Comparison of ENCODE assay signal across 8 cellular contexts in genomic region chr7:7944619-7945282, GRCh38. TPM values are rescaled to one million over a fixed set of nuclear protein-coding genes. Genes with fewer than 3 reads are reported as not detected.
DNase-seq lines count a peak whose midpoint lies in the region; ATAC-seq, FAIRE-seq and TF ChIP-seq lines count a peak whose summit lies in the region.

No MANE protein-coding gene starts in this region.

- no peak overlapping the region for H2BK12ac ChIP-seq in trophoblast cell (ENCODE audit: low read length)

- H3K4me1 ChIP-seq in DND-41 (ENCODE audit: insufficient read depth, low read length) (peaks cover 72% of the 10 kb centered on the region), trophoblast cell (ENCODE audit: control insufficient read depth in 1 of 2, insufficient read depth in 2 of 2, low read length in 2 of 2) (no peaks in the 10 kb centered on the region)

- TF ChIP-seq CTCF in DND-41 (IDR thresholded peaks at IDR 0.05; ENCODE audit: borderline replicate concordance, extremely low read depth, low read length, poor library complexity, severe bottlenecking) = peak; percentile 30

- H3K4me3 ChIP-seq in DND-41 (ENCODE audit: low read depth in 1 of 2, low read length in 2 of 2) = peak overlapping the region; percentile 3 to 56; a peak in 3 of 4 replicates
- no peak overlapping the region for H3K4me3 ChIP-seq in trophoblast cell (ENCODE audit: low read depth, low read length)

- H3K79me2 ChIP-seq in DND-41 (ENCODE audit: insufficient read depth, low read length) (no peaks in the 10 kb centered on the region), trophoblast cell (ENCODE audit: control insufficient read depth, insufficient read depth, low read length, poor library complexity) (no peaks in the 10 kb centered on the region)

- no peaks in the 10 kb centered on the region for H3K36me3 ChIP-seq in DND-41 (ENCODE audit: insufficient read depth, low read length)
- no peaks in the 10 kb centered on the region for H3K36me3 ChIP-seq in trophoblast cell (ENCODE audit: control insufficient read depth in 1 of 2, insufficient read depth in 2 of 2, low read length in 2 of 2)

- H3K4ac ChIP-seq in trophoblast cell (ENCODE audit: low read depth, low read length) = no peak overlapping the region

- H4K8ac ChIP-seq in trophoblast cell (ENCODE audit: low read depth, low read length) = no peak overlapping the region

- H2BK5ac ChIP-seq in trophoblast cell (ENCODE audit: low read depth, low read length, poor library complexity) = no peak overlapping the region

- H4K91ac ChIP-seq in trophoblast cell (ENCODE audit: low read depth, low read length) = no peak overlapping the region

- H2AK5ac ChIP-seq in trophoblast cell (ENCODE audit: low read length) = no peak overlapping the region

- no peaks in the 10 kb centered on the region for H3K79me1 ChIP-seq in trophoblast cell (ENCODE audit: low read length)

- H3K18ac ChIP-seq in trophoblast cell (ENCODE audit: low read length) = no peak overlapping the region

- H3K9me3 ChIP-seq in DND-41 (ENCODE audit: insufficient read depth, low read length, severe bottlenecking) = no peaks in the 10 kb centered on the region
- no peaks in the 10 kb centered on the region for H3K9me3 ChIP-seq in trophoblast cell (ENCODE audit: insufficient read depth, low read depth, low read length)

- H3K23ac ChIP-seq in trophoblast cell (ENCODE audit: low read length) = no peak overlapping the region

- no peaks in the 10 kb centered on the region for H3K27me3 ChIP-seq in DND-41 (ENCODE audit: insufficient read depth, low read length, poor library complexity)
- no peaks in the 10 kb centered on the region for H3K27me3 ChIP-seq in trophoblast cell (ENCODE audit: insufficient read depth, low read length)

- peak overlapping the region; percentile 55 for H3K9ac ChIP-seq in DND-41 (ENCODE audit: low read depth, low read length)
- H3K9ac ChIP-seq in trophoblast cell (ENCODE audit: low read length) = no peak overlapping the region

- no peak overlapping the region for H2BK120ac ChIP-seq in trophoblast cell (ENCODE audit: insufficient read depth, low read length, poor library complexity)

- no peak for FAIRE-seq in RCC 7860 (lab: Jason Lieb, UNC)

- DNase-seq in DND-41 (peak; percentile 81), trophoblast cell (no peak), RCC 7860 (ENCODE audit: low spot score) (no peak), CD1c-positive myeloid dendritic cell (ENCODE audit: extremely low spot score) (no peak), NCI-H187 treated with DMSO at 0.1 percent for 48 hours (lab: John Stamatoyannopoulos, UW) (no peak)
- peak; percentile 40 for DNase-seq in activated T-cell treated with anti-CD3 and anti-CD28 coated beads, Interleukin-2, amount 50 U/mL, for 1 hour

- H3K4me2 ChIP-seq in DND-41 (ENCODE audit: insufficient read depth, low read length) = peak overlapping the region; percentile 69
- no peak overlapping the region for H3K4me2 ChIP-seq in trophoblast cell (ENCODE audit: low read length)

- peak overlapping the region; percentile 45 for H3K14ac ChIP-seq in trophoblast cell (ENCODE audit: low read length)

- no peak overlapping the region for H4K12ac ChIP-seq in trophoblast cell (ENCODE audit: low read depth, low read length)

- H4K20me1 ChIP-seq in DND-41 (ENCODE audit: insufficient read depth, low read length) = no peaks in the 10 kb centered on the region

- peak; percentile 93 for ATAC-seq in DND-41 (ENCODE audit: insufficient read depth, low read depth)
- peak; percentile 92 for ATAC-seq in GM21360 (IDR thresholded peaks at IDR 0.05; ENCODE audit: unreplicated experiment)
- peak; percentile 87 for ATAC-seq in HG03565 (IDR thresholded peaks at IDR 0.05; ENCODE audit: unreplicated experiment)

- peak overlapping the region; percentile 65 for H2AFZ ChIP-seq in DND-41 (ENCODE audit: low read depth, low read length)
- no peak overlapping the region for H2AFZ ChIP-seq in trophoblast cell (ENCODE audit: insufficient read depth, low read length, poor library complexity)

- H3K27ac ChIP-seq in DND-41 (ENCODE audit: low read length) = peak overlapping the region; percentile 96
- H3K27ac ChIP-seq in trophoblast cell (ENCODE audit: low read depth, low read length) = no peak overlapping the region

- WGBS in trophoblast cell (ENCODE audit: extremely low coverage, insufficient coverage, insufficient read length) = no CpG with 5 or more reads among the region's 7 CpGs

RNA-seq across cellular contexts. Expression of gene GLCCI1, which starts 23.8 kb away (rescaled TPM):
- 12.8 and 14.0 TPM in 2 replicates for polyA plus RNA-seq in trophoblast cell (2013)

Comparison
In these comparisons a context has a peak if more than half of its experiments do, and no peak if none do; other contexts are left out.
1. DNase-seq: peak in DND-41 (single experiment) and activated T-cell treated with anti-CD3 and anti-CD28 coated beads, Interleukin-2, amount 50 U/mL, for 1 hour (single experiment); none in trophoblast cell (0 of 2), RCC 7860 (single experiment), CD1c-positive myeloid dendritic cell (single experiment) and NCI-H187 treated with DMSO at 0.1 percent for 48 hours (single experiment).
2. Peak in every context shown above with its lines, with median percentiles within 50 percentile points of each other: ATAC-seq.